ENCODE assay signal across 8 cellular contexts in the genomic region with DNA sequence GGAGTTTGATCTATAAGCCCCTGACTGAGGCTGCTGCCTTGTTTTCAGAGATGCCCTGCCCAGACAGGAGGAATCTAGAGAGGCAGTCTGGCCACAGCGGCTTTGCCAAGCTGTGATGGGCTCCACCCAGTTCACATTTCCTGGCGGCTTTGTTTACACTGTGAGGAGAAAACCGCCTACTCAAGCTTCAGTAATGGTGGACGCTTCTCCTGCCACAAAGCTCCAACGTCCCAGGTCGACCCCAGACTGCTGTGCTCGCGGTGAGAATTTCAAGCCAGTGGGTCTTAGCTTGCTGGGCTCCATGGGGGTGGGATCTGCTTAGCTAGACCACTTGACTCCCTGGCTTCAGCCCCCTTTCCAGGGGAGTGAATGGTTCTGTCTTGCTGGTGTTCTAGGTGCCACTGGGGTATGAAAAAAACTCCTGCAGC. TPM values are rescaled to one million over a fixed set of nuclear protein-coding genes. Genes with fewer than 3 reads are reported as not detected.
DNase-seq lines count a peak whose midpoint lies in the region; TF ChIP-seq lines count a peak whose summit lies in the region.
"Not testable (repeated sequence)": the region's sequence is repeated elsewhere in the genome, so short reads cannot be mapped to it uniquely, and the experiment has no call there.

No MANE protein-coding gene starts in this region.

- H3K9me3 ChIP-seq in esophagus (ENCODE audit: control insufficient read depth in 2 of 2, insufficient read depth in 1 of 2, low read depth in 1 of 2, low read length in 1 of 2); mucosa of rectum (ENCODE audit: control insufficient read depth in 2 of 2, low read length in 2 of 2); thymus (ENCODE audit: control insufficient read depth): not testable (repeated sequence)

- H3K27ac Mint-ChIP-seq in T-helper 1 cell treated with Interleukin-12 subunit alpha and Interleukin-12 subunit beta and Interleukin-4 antibody, amounts not matched to agents 30 μg/mL and 1 μg/mL, for 36 hours: peak overlapping the region; percentile 67
- peak overlapping the region; percentile 55 for H3K27ac Mint-ChIP-seq in activated T-helper 2 cell treated with anti-CD3 and anti-CD28 coated beads, Interferon-gamma antibody, Interleukin-2, Interleukin-4, amounts not matched to agents 10 μg/mL and 5 μg/mL and 100 μg/mL, durations not matched to agents 14 hours and 24 hours and 36 hours

- H3K4me1 Mint-ChIP-seq in T-helper 1 cell treated with Interleukin-12 subunit alpha and Interleukin-12 subunit beta and Interleukin-4 antibody, amounts not matched to agents 30 μg/mL and 1 μg/mL, for 36 hours (ENCODE audit: low read depth); activated T-helper 2 cell treated with anti-CD3 and anti-CD28 coated beads, Interferon-gamma antibody, Interleukin-2, Interleukin-4, amounts not matched to agents 10 μg/mL and 5 μg/mL and 100 μg/mL, durations not matched to agents 14 hours and 24 hours and 36 hours (ENCODE audit: low read depth): not testable (repeated sequence)

- intact Hi-C loops in activated T-helper 2 cell treated with anti-CD3 and anti-CD28 coated beads, Interferon-gamma antibody, Interleukin-2, Interleukin-4, amounts not matched to agents 10 μg/mL and 5 μg/mL and 100 μg/mL, durations not matched to agents 14 hours and 24 hours and 36 hours (cut with micrococcal nuclease): not testable (repeated sequence)

- DNase-seq in DMS 273 treated with DMSO at 0.1 percent for 48 hours (lab: John Stamatoyannopoulos, UW) (peak; percentile 58), LNCaP clone FGC (ENCODE audit: low read depth) (peak; percentile 8), NCI-H510A (lab: John Stamatoyannopoulos, UW) (peak; percentile 45)
- not testable (repeated sequence) for DNase-seq in activated T-helper 2 cell treated with anti-CD3 and anti-CD28 coated beads, Interferon-gamma antibody, Interleukin-2, Interleukin-4, amounts not matched to agents 10 μg/mL and 5 μg/mL and 100 μg/mL, durations not matched to agents 14 hours and 24 hours and 36 hours (ENCODE audit: low spot score)

- peak overlapping the region; percentile 26 to 64 for H3K9ac ChIP-seq in mucosa of rectum (ENCODE audit: low read depth in 1 of 2, low read length in 2 of 2)

- not testable (repeated sequence) for H3K36me3 ChIP-seq in esophagus (ENCODE audit: control insufficient read depth in 2 of 2, insufficient read depth in 2 of 2, low read length in 1 of 2); mucosa of rectum (ENCODE audit: control insufficient read depth in 2 of 2, insufficient read depth in 2 of 2, low read length in 2 of 2); thymus (ENCODE audit: control insufficient read depth, insufficient read depth)

- H3K27ac ChIP-seq in esophagus (ENCODE audit: low read depth in 2 of 2, low read length in 1 of 2): peak overlapping the region; percentile 70 to 82
- peak overlapping the region in 1 of 2 donors; percentile 55 for H3K27ac ChIP-seq in mucosa of rectum (ENCODE audit: low read depth in 2 of 2, low read length in 2 of 2)
- peak overlapping the region; percentile 18 for H3K27ac ChIP-seq in thymus (ENCODE audit: low read depth)

- not testable (repeated sequence) for H3K27me3 Mint-ChIP-seq in T-helper 1 cell treated with Interleukin-12 subunit alpha and Interleukin-12 subunit beta and Interleukin-4 antibody, amounts not matched to agents 30 μg/mL and 1 μg/mL, for 36 hours (ENCODE audit: low read depth); activated T-helper 2 cell treated with anti-CD3 and anti-CD28 coated beads, Interferon-gamma antibody, Interleukin-2, Interleukin-4, amounts not matched to agents 10 μg/mL and 5 μg/mL and 100 μg/mL, durations not matched to agents 14 hours and 24 hours and 36 hours (ENCODE audit: low read depth)

- not testable (repeated sequence) for H3K36me3 Mint-ChIP-seq in T-helper 1 cell treated with Interleukin-12 subunit alpha and Interleukin-12 subunit beta and Interleukin-4 antibody, amounts not matched to agents 30 μg/mL and 1 μg/mL, for 36 hours (ENCODE audit: low read depth); activated T-helper 2 cell treated with anti-CD3 and anti-CD28 coated beads, Interferon-gamma antibody, Interleukin-2, Interleukin-4, amounts not matched to agents 10 μg/mL and 5 μg/mL and 100 μg/mL, durations not matched to agents 14 hours and 24 hours and 36 hours (ENCODE audit: low read depth)

- H3K4me1 ChIP-seq in esophagus (ENCODE audit: control insufficient read depth in 2 of 2, insufficient read depth in 2 of 2, low read length in 1 of 2); mucosa of rectum (ENCODE audit: control insufficient read depth in 2 of 2, insufficient read depth in 2 of 2, low read length in 2 of 2); thymus (ENCODE audit: control insufficient read depth, insufficient read depth, low read length): not testable (repeated sequence)

- WGBS in esophagus, 2 donors: 44 to 69% methylated on average over 8 of the region's 8 CpGs
- 86% methylated on average over 8 of the region's 8 CpGs for WGBS in thymus

- not testable (repeated sequence) for H3K9me3 Mint-ChIP-seq in T-helper 1 cell treated with Interleukin-12 subunit alpha and Interleukin-12 subunit beta and Interleukin-4 antibody, amounts not matched to agents 30 μg/mL and 1 μg/mL, for 36 hours; activated T-helper 2 cell treated with anti-CD3 and anti-CD28 coated beads, Interferon-gamma antibody, Interleukin-2, Interleukin-4, amounts not matched to agents 10 μg/mL and 5 μg/mL and 100 μg/mL, durations not matched to agents 14 hours and 24 hours and 36 hours

- H3K4me3 Mint-ChIP-seq in T-helper 1 cell treated with Interleukin-12 subunit alpha and Interleukin-12 subunit beta and Interleukin-4 antibody, amounts not matched to agents 30 μg/mL and 1 μg/mL, for 36 hours: peak overlapping the region; percentile 65
- peak overlapping the region; percentile 47 for H3K4me3 Mint-ChIP-seq in activated T-helper 2 cell treated with anti-CD3 and anti-CD28 coated beads, Interferon-gamma antibody, Interleukin-2, Interleukin-4, amounts not matched to agents 10 μg/mL and 5 μg/mL and 100 μg/mL, durations not matched to agents 14 hours and 24 hours and 36 hours (ENCODE audit: low read depth)

- not testable (repeated sequence) for H3K27me3 ChIP-seq in esophagus (ENCODE audit: control insufficient read depth in 1 of 2, insufficient read depth in 2 of 2, low read length in 2 of 2); mucosa of rectum (ENCODE audit: control insufficient read depth in 2 of 2, insufficient read depth in 2 of 2, low read length in 2 of 2); thymus (ENCODE audit: control insufficient read depth, insufficient read depth)

- TF ChIP-seq CTCF in LNCaP clone FGC (IDR thresholded peaks at IDR 0.05; ENCODE audit: control insufficient read depth, extremely low read depth, insufficient read depth): not testable (repeated sequence)

- peak overlapping the region; percentile 34 for H3K4me3 ChIP-seq in LNCaP clone FGC (ENCODE audit: low read depth, low read length)
- peak overlapping the region; percentile 26 to 43 for H3K4me3 ChIP-seq in esophagus (ENCODE audit: low read depth in 1 of 2, low read length in 2 of 2)
- peak overlapping the region; percentile 66 to 69 for H3K4me3 ChIP-seq in mucosa of rectum (ENCODE audit: low read length in 2 of 2)
- H3K4me3 ChIP-seq in thymus (ENCODE audit: low read length): not testable (repeated sequence)

RNA-seq across cellular contexts. Expression of gene CROT, which starts 26.3 kb away (rescaled TPM):
- 7.5 and 7.9 TPM in 2 replicates for total RNA-seq in activated T-helper 2 cell treated with anti-CD3 and anti-CD28 coated beads, Interferon-gamma antibody, Interleukin-2, Interleukin-4, amounts not matched to agents 10 μg/mL and 5 μg/mL and 100 μg/mL, durations not matched to agents 14 hours and 24 hours and 36 hours
- polyA plus RNA-seq in esophagus: 10 to 100 TPM; 14.2 to 20.6 TPM
- polyA plus RNA-seq in thymus: 17.0 TPM
